Comparison of ENCODE assay signal across 36 cellular contexts in genomic region chr2:218194880-218195279, GRCh38. TPM values are rescaled to one million over a fixed set of nuclear protein-coding genes. Genes with fewer than 3 reads are reported as not detected.
DNase-seq lines count a peak whose midpoint lies in the region; ATAC-seq and TF ChIP-seq lines count a peak whose summit lies in the region.
"Had no signal": no experiment of that assay in that cellular context is flagged by ENCODE, and none has a peak within 500 bp of the region (broad histone marks: within the 10 kb centered on the region; RNA-seq: fewer than 3 reads in every experiment).

No MANE protein-coding gene starts in this region.

- no peak for TF ChIP-seq POLR2A in testis (IDR thresholded peaks at IDR 0.05)

- no peak overlapping the region for H3K4me3 ChIP-seq in Loucy (ENCODE audit: low read length, poor library complexity, severe bottlenecking)
- H3K4me3 ChIP-seq in mammary epithelial cell (replicated peaks in 1 of 3; ENCODE audit: insufficient read depth in 1 of 3, low read depth in 2 of 3, low read length in 3 of 3) = no peak overlapping the region
- no peak overlapping the region for H3K4me3 ChIP-seq in testis
- H3K4me3 ChIP-seq: ascending aorta, gastrocnemius medialis, hepatocyte, lung, mucosa of descending colon, ovary, Peyer's patch, SJSA1, upper lobe of right lung had no signal

- BruUV-seq in mammary epithelial cell (replicated peaks; lab: Mats Ljungman, UMichigan) = no TSS peak

- dilution Hi-C loops in mammary epithelial cell (cut with HindIII; ENCODE audit: low sequenced_read_pairs) = no loop called here

- no peaks in the 10 kb centered on the region for H3K9me2 ChIP-seq in Loucy (replicated peaks; ENCODE audit: low read depth, low read length)

- ATAC-seq in foreskin keratinocyte = no peak
- ATAC-seq: activated CD8-positive, alpha-beta memory T cell treated with anti-CD3 and anti-CD28 coated beads, Interleukin-2, amount 10 ng/mL, durations not matched to agents 7 days and 5 days; activated T-cell treated with anti-CD3 and anti-CD28 coated beads, Interleukin-2, amount 50 U/mL, for 4 hours; gastrocnemius medialis; HepG2; mucosa of descending colon; stimulated activated memory B cell treated with anti-CD40 and anti-IgM and Interleukin-4, amounts not matched to agents 10 μg/mL and 1 μg/mL and 100 μg/mL, for 72 hours; upper lobe of right lung had no signal

- H3K36me3 ChIP-seq in Loucy (ENCODE audit: insufficient read depth, low read length) = no peaks in the 10 kb centered on the region
- no peaks in the 10 kb centered on the region for H3K36me3 ChIP-seq in mammary epithelial cell (ENCODE audit: insufficient read depth, low read length)
- H3K36me3 ChIP-seq in testis (ENCODE audit: low read depth, missing control alignments) = no peaks in the 10 kb centered on the region
- H3K36me3 ChIP-seq: ascending aorta, gastrocnemius medialis, ovary, Peyer's patch, SJSA1, upper lobe of right lung had no signal

- H3K27ac ChIP-seq in mammary epithelial cell (ENCODE audit: insufficient read depth, low read depth, low read length) (no peak overlapping the region), testis (no peak overlapping the region), foreskin keratinocyte (no peak overlapping the region)
- H3K27ac ChIP-seq: ascending aorta, C4-2B, gastrocnemius medialis, hepatocyte, ovary, Peyer's patch, SJSA1, upper lobe of right lung had no signal

- 96% methylated on average over 3 of the region's 3 CpGs for WGBS in mammary epithelial cell (ENCODE audit: low coverage, missing lambda C conversion rate)
- 86 to 90% methylated on average over 3 of the region's 3 CpGs for WGBS in testis, 2 donors

- H3K9ac ChIP-seq in Loucy (ENCODE audit: low read depth, low read length, poor library complexity, severe bottlenecking) (no peak overlapping the region), mammary epithelial cell (ENCODE audit: insufficient read depth, low read length) (no peak overlapping the region)

- no peak overlapping the region for H3K4me2 ChIP-seq in Loucy (ENCODE audit: low read depth, low read length, poor library complexity, severe bottlenecking)
- H3K4me2 ChIP-seq in mammary epithelial cell (ENCODE audit: insufficient read depth, low read depth, low read length) = no peak overlapping the region
- H3K4me2 ChIP-seq: hepatocyte had no signal

- CTCF ChIA-PET in mammary epithelial cell (lab: Charles Lee; ENCODE audit: low non-redundant PET) = no interaction called here

- H3K79me2 ChIP-seq in Loucy (ENCODE audit: insufficient read depth, low read length) = no peaks in the 10 kb centered on the region
- H3K79me2 ChIP-seq in mammary epithelial cell (ENCODE audit: insufficient read depth, low read length) = no peaks in the 10 kb centered on the region
- H3K79me2 ChIP-seq: hepatocyte had no signal

- peak overlapping the region; percentile 4; the same call in 1 of the 2 replicates for H2AFZ ChIP-seq in Loucy (ENCODE audit: low read length)
- peak overlapping the region; percentile 57 for H2AFZ ChIP-seq in mammary epithelial cell (ENCODE audit: low read depth, low read length)
- H2AFZ ChIP-seq: hepatocyte had no signal

- no peak for TF ChIP-seq CTCF in Loucy (conservative IDR thresholded peaks at IDR 0.05; ENCODE audit: low read length)
- TF ChIP-seq CTCF in mammary epithelial cell (conservative IDR thresholded peaks at IDR 0.05 in 1 of 2, IDR thresholded peaks at IDR 0.05 in 1 of 2; ENCODE audit: extremely low read depth in 1 of 2, insufficient read depth in 1 of 2, low read depth in 1 of 2, low read length in 2 of 2) = no peak
- no peak for TF ChIP-seq CTCF in testis (IDR thresholded peaks at IDR 0.05)
- TF ChIP-seq CTCF in foreskin keratinocyte (conservative IDR thresholded peaks at IDR 0.05) = no peak

- H3K27me3 ChIP-seq in Loucy (ENCODE audit: insufficient read depth, low read length, poor library complexity, severe bottlenecking) = no peaks in the 10 kb centered on the region
- no peaks in the 10 kb centered on the region for H3K27me3 ChIP-seq in mammary epithelial cell (ENCODE audit: insufficient read depth, low read length)
- H3K27me3 ChIP-seq in testis = no peaks in the 10 kb centered on the region
- peaks cover 18% of the 10 kb centered on the region for H3K27me3 ChIP-seq in foreskin keratinocyte
- H3K27me3 ChIP-seq: ascending aorta, gastrocnemius medialis, ovary, Peyer's patch, upper lobe of right lung had no signal

- DNase-seq in NCI-H510A treated with DMSO at 0.1 percent for 48 hours (lab: John Stamatoyannopoulos, UW) = peak; percentile 4
- DNase-seq in NCI-H510A (lab: John Stamatoyannopoulos, UW) = no peak
- no peak for DNase-seq in mammary epithelial cell
- peak; percentile 16 for DNase-seq in myocyte (ENCODE audit: low read depth)
- no peak for DNase-seq in testis
- no peak for DNase-seq in RKO (ENCODE audit: low spot score)
- no peak for DNase-seq in foreskin keratinocyte
- DNase-seq: 8988T; activated CD8-positive, alpha-beta memory T cell treated with anti-CD3 and anti-CD28 coated beads, Interleukin-2, amount 10 ng/mL, durations not matched to agents 7 days and 5 days; activated gamma-delta T cell; activated naive CD8-positive, alpha-beta T cell treated with anti-CD3 and anti-CD28 coated beads for 36 hours; activated T-cell treated with anti-CD3 and anti-CD28 coated beads, Interleukin-2, amount 50 U/mL, for 4 hours; caudate nucleus; cortex of kidney; DMS79; effector memory CD4-positive, alpha-beta T cell; gastrocnemius medialis; GDM1; Kasumi-1; NCI-H1092 treated with DMSO at 0.1 percent for 48 hours; NCI-H187; NCI-H524; ovary; Peyer's patch; substantia nigra; T-helper 1 cell; upper lobe of right lung had no signal

- no peaks in the 10 kb centered on the region for H3K4me1 ChIP-seq in Loucy (ENCODE audit: insufficient read depth, low read length, poor library complexity, severe bottlenecking)
- no peaks in the 10 kb centered on the region for H3K4me1 ChIP-seq in mammary epithelial cell (ENCODE audit: insufficient read depth, low read length)
- no peaks in the 10 kb centered on the region for H3K4me1 ChIP-seq in testis
- H3K4me1 ChIP-seq in foreskin keratinocyte = no peaks in the 10 kb centered on the region
- H3K4me1 ChIP-seq: ascending aorta, gastrocnemius medialis, Peyer's patch, SJSA1, upper lobe of right lung had no signal

- intact Hi-C loops in mammary epithelial cell (cut with micrococcal nuclease) = no loop called here
- intact Hi-C loops in testis (cut with DNase I; ENCODE audit: low total_unique reads) = no loop called here

- H3F3A ChIP-seq in Loucy (ENCODE audit: low read depth) = no peaks in the 10 kb centered on the region

- in situ Hi-C loops in mammary epithelial cell (cut with MboI; ENCODE audit: low sequenced_read_pairs in 2 of 2) = no loop called here

- no peaks in the 10 kb centered on the region for H3K9me3 ChIP-seq in Loucy (ENCODE audit: insufficient read depth, low read depth, low read length)
- no peaks in the 10 kb centered on the region for H3K9me3 ChIP-seq in mammary epithelial cell (replicated peaks; ENCODE audit: insufficient read depth, low read length)
- no peaks in the 10 kb centered on the region for H3K9me3 ChIP-seq in testis
- H3K9me3 ChIP-seq: ascending aorta, gastrocnemius medialis, mucosa of descending colon, ovary, Peyer's patch, SJSA1, upper lobe of right lung had no signal

- H4K20me1 ChIP-seq in Loucy (ENCODE audit: insufficient read depth, low read length, poor library complexity, severe bottlenecking) (no peaks in the 10 kb centered on the region), mammary epithelial cell (ENCODE audit: insufficient read depth, low read length) (no peaks in the 10 kb centered on the region)

RNA-seq across cellular contexts. Expression of gene ARPC2, which starts 22.1 kb away (rescaled TPM):
- total RNA-seq in mammary epithelial cell (100 to 1,000 TPM; 523 to 644 TPM), myocyte (237 and 270 TPM in 2 replicates), testis (100 to 1,000 TPM; 255 to 271 TPM), foreskin keratinocyte (794 and 818 TPM in 2 replicates)
- polyA plus RNA-seq in mammary epithelial cell (961 TPM), testis (ENCODE audit: insufficient read depth, low read depth, low replicate concordance) (338 TPM), foreskin keratinocyte (894 and 918 TPM in 2 replicates)
- polyA minus RNA-seq in mammary epithelial cell = 351 TPM
- 392 TPM for polyA plus RNA-seq in myocyte (2012)

RNA-seq across cellular contexts. Expression of gene CXCR1, which starts 28.1 kb away (rescaled TPM):
- total RNA-seq in mammary epithelial cell (1 to 10 TPM in 1 of 2 donors, under 1 TPM in 1; under 0.01 to 1.1 TPM), myocyte (not detected in 2 replicates), testis (under 1 TPM in 1 of 2 donors, not detected in 1; 0.16 TPM), foreskin keratinocyte (0.28 and 0.41 TPM in 2 replicates)
- polyA plus RNA-seq in mammary epithelial cell (1.4 TPM), testis (ENCODE audit: insufficient read depth, low read depth, low replicate concordance) (0.61 TPM), foreskin keratinocyte (0.39 and 0.55 TPM in 2 replicates)
- polyA minus RNA-seq in mammary epithelial cell = 6.8 TPM
- polyA plus RNA-seq in myocyte (2012) = not detected
- total RNA-seq: activated naive CD8-positive, alpha-beta T cell treated with anti-CD3 and anti-CD28 coated beads for 36 hours; activated T-cell treated with anti-CD3 and anti-CD28 coated beads, Interleukin-2, amount 50 U/mL, for 4 hours; ascending aorta; hepatocyte; HepG2; Peyer's patch; SJSA1 had no signal
- polyA plus RNA-seq: hepatocyte, HepG2 had no signal

Comparison
In these comparisons a context has a peak if more than half of its experiments do, and no peak if none do; other contexts are left out.
1. DNase-seq: peak in NCI-H510A treated with DMSO at 0.1 percent for 48 hours (single experiment) and myocyte (single experiment); none in NCI-H510A (single experiment), mammary epithelial cell (single experiment), testis (single experiment), RKO (single experiment) and foreskin keratinocyte (0 of 2).